25 cellular contexts compared by ENCODE assay signal in genomic region chr2:48845719-48846118, GRCh38.
"Had no signal": no experiment of that assay in that cellular context is flagged by ENCODE, and none has a peak within 500 bp of the region (broad histone marks: within the 10 kb centered on the region; RNA-seq: fewer than 3 reads in every experiment).

No MANE protein-coding gene starts in this region.

- H3K27me3 ChIP-seq: SJCRH30 had no signal

- H3K4me3 ChIP-seq: K562, SJCRH30 had no signal

- H3K27ac ChIP-seq: KMS-11, RWPE1, SJCRH30 had no signal

- H3K4me2 ChIP-seq: KMS-11 had no signal

- DNase-seq: Kasumi-1, MV-4-11, NCI-H1048, NCI-H1105 treated with DMSO at 0.1 percent for 48 hours, NCI-H1417 treated with DMSO at 0.1 percent for 48 hours, NCI-H146, NCI-H1694 treated with DMSO at 0.1 percent for 48 hours, NCI-H1930, NCI-H2081 treated with DMSO at 0.1 percent for 48 hours, NCI-H2171, NCI-H226, NCI-H510A, NCI-H524 treated with DMSO at 0.1 percent for 48 hours, NCI-H69, NCI-H774, PC-3, SHP77 treated with DMSO at 0.1 percent for 48 hours had no signal

- ATAC-seq: HepG2, K562, Panc1, PC-3, Right ventricle myocardium inferior, SK-N-SH treated with all-trans-retinoic acid at 6 μM for 48 hours had no signal

- H3K36me3 ChIP-seq: SJCRH30 had no signal

- H3K9me3 ChIP-seq: SJCRH30 had no signal

- H3K9ac ChIP-seq: KMS-11 had no signal
